ENCODE assay signal across 21 cellular contexts in genomic region chr10:26221571-26221970, GRCh38. TPM values are rescaled to one million over a fixed set of nuclear protein-coding genes. Genes with fewer than 3 reads are reported as not detected.
DNase-seq lines count a peak whose midpoint lies in the region; ATAC-seq and TF ChIP-seq lines count a peak whose summit lies in the region.
"Had no signal": no experiment of that assay in that cellular context is flagged by ENCODE, and none has a peak within 500 bp of the region (broad histone marks: within the 10 kb centered on the region; RNA-seq: fewer than 3 reads in every experiment).

No MANE protein-coding gene starts in this region.

- H3K4ac ChIP-seq in IMR-90 (ENCODE audit: low read depth, low read length) = no peak overlapping the region
- H3K4ac ChIP-seq in neuronal stem cell (ENCODE audit: low read length) = no peak overlapping the region

- H3K4me3 ChIP-seq in IMR-90 (ENCODE audit: insufficient read depth, low read depth, low read length) = no peak overlapping the region
- no peak overlapping the region for H3K4me3 ChIP-seq in endodermal cell (ENCODE audit: low read length)
- no peak overlapping the region for H3K4me3 ChIP-seq in neuronal stem cell (ENCODE audit: low read length in 2 of 2)
- no peak overlapping the region for H3K4me3 ChIP-seq in spleen
- H3K4me3 ChIP-seq: HAP-1, SK-N-MC had no signal

- H2AK9ac ChIP-seq in IMR-90 (replicated peaks; ENCODE audit: low read depth, low read length, poor library complexity) = no peak overlapping the region

- H2BK120ac ChIP-seq in IMR-90 (ENCODE audit: low read depth, low read length) (no peak overlapping the region), neuronal stem cell (ENCODE audit: low read depth, low read length) (no peak overlapping the region)

- H3K9me1 ChIP-seq in IMR-90 (ENCODE audit: insufficient read depth, low read length) = no peaks in the 10 kb centered on the region

- no peak overlapping the region for H2BK20ac ChIP-seq in IMR-90 (ENCODE audit: low read depth, low read length)

- H3K79me1 ChIP-seq in IMR-90 (ENCODE audit: low read depth in 1 of 2, low read length in 2 of 2) (no peaks in the 10 kb centered on the region), neuronal stem cell (ENCODE audit: low read depth, low read length) (no peaks in the 10 kb centered on the region)

- 14% methylated on average over 8 of the region's 8 CpGs; no CpG with 5 or more reads in 1 of the 2 experiments for WGBS in IMR-90 (ENCODE audit: extremely low coverage in 2 of 2, insufficient read length in 1 of 2), 2 experiments
- WGBS in endodermal cell (ENCODE audit: insufficient coverage in 1 of 2, insufficient read length in 1 of 2), 2 experiments = 78 to 83% methylated on average over 7 to 8 of the region's 8 CpGs
- WGBS in neuronal stem cell (ENCODE audit: extremely low coverage in 2 of 2, insufficient read length in 2 of 2, insufficient replicate concordance in 1 of 2), 2 donors = no CpG with 5 or more reads among the region's 8 CpGs
- WGBS in spleen, 5 donors = 19 to 40% (median 30%) methylated on average over 5 to 8 of the region's 8 CpGs

- H3K27ac Mint-ChIP-seq in endodermal cell = no peak overlapping the region
- H3K27ac Mint-ChIP-seq: T-cell had no signal

- peaks cover 5% of the 10 kb centered on the region for H3K27me3 Mint-ChIP-seq in endodermal cell (ENCODE audit: insufficient read depth)

- H3K4me1 ChIP-seq in IMR-90 (ENCODE audit: control insufficient read depth, insufficient read depth, low read length) (no peaks in the 10 kb centered on the region), endodermal cell (ENCODE audit: control insufficient read depth, insufficient read depth, low read length) (peaks cover 24% of the 10 kb centered on the region), neuronal stem cell (ENCODE audit: control insufficient read depth in 2 of 2, insufficient read depth in 1 of 2, low read depth in 1 of 2, low read length in 2 of 2) (peaks cover 0 to 5% of the 10 kb centered on the region in 2 donors), spleen (peaks cover 7 to 22% (median 17%) of the 10 kb centered on the region in 6 donors)
- H3K4me1 ChIP-seq: HAP-1 had no signal

- H2BK5ac ChIP-seq in IMR-90 (ENCODE audit: low read depth, low read length, poor library complexity, severe bottlenecking) = no peak overlapping the region
- no peak overlapping the region for H2BK5ac ChIP-seq in neuronal stem cell (ENCODE audit: low read length)

- TF ChIP-seq POLR2A in IMR-90 (IDR thresholded peaks at IDR 0.05; ENCODE audit: low read depth, low read length) = no peak
- TF ChIP-seq POLR2A in spleen (IDR thresholded peaks at IDR 0.05) = no peak

- no peaks in the 10 kb centered on the region for H3K36me3 ChIP-seq in IMR-90 (ENCODE audit: control insufficient read depth, insufficient read depth, low read length)
- no peaks in the 10 kb centered on the region for H3K36me3 ChIP-seq in endodermal cell (ENCODE audit: control insufficient read depth, insufficient read depth, low read length)
- H3K36me3 ChIP-seq in neuronal stem cell (replicated peaks in 1 of 2; ENCODE audit: control insufficient read depth in 2 of 2, insufficient read depth in 2 of 2, low read length in 2 of 2) = no peaks in the 10 kb centered on the region
- H3K36me3 ChIP-seq in spleen = no peaks in the 10 kb centered on the region
- H3K36me3 ChIP-seq: HAP-1 had no signal

- no peak overlapping the region for H4K91ac ChIP-seq in IMR-90 (ENCODE audit: insufficient read depth, low read depth, low read length)
- H4K91ac ChIP-seq in neuronal stem cell (ENCODE audit: low read depth, low read length, poor library complexity) = no peak overlapping the region

- no peak for TF ChIP-seq CTCF in IMR-90 (conservative IDR thresholded peaks at IDR 0.05; ENCODE audit: low read depth, low read length)
- no peak for TF ChIP-seq CTCF in endodermal cell (conservative IDR thresholded peaks at IDR 0.05)
- TF ChIP-seq CTCF in spleen (IDR thresholded peaks at IDR 0.05 in 8 of 11, conservative IDR thresholded peaks at IDR 0.05 in 3 of 11) = no peak

- H3K4me3 Mint-ChIP-seq in endodermal cell = no peak overlapping the region
- H3K4me3 Mint-ChIP-seq: T-cell had no signal

- H4K5ac ChIP-seq in IMR-90 (ENCODE audit: low read depth, low read length) = no peak overlapping the region

- H3K9ac ChIP-seq in IMR-90 (ENCODE audit: low read depth, low read length) (no peak overlapping the region), endodermal cell (ENCODE audit: extremely low read depth, low read length, poor library complexity, severe bottlenecking) (no peak overlapping the region), neuronal stem cell (ENCODE audit: low read depth, low read length, poor library complexity) (no peak overlapping the region)

- H3K27me3 ChIP-seq in IMR-90 (ENCODE audit: control insufficient read depth, insufficient read depth, low read length) = no peaks in the 10 kb centered on the region; the same call in 1 of the 2 replicates
- peaks cover 48% of the 10 kb centered on the region for H3K27me3 ChIP-seq in endodermal cell (ENCODE audit: control insufficient read depth, insufficient read depth, low read length, poor library complexity, severe bottlenecking)
- H3K27me3 ChIP-seq in neuronal stem cell (ENCODE audit: control insufficient read depth in 3 of 3, insufficient read depth in 3 of 3, low read depth in 1 of 3, low read length in 3 of 3) = peaks cover 14 to 73% (median 48%) of the 10 kb centered on the region in 3 experiments
- peaks cover 8 to 94% (median 62%) of the 10 kb centered on the region in 7 donors for H3K27me3 ChIP-seq in spleen (replicated peaks in 1 of 7)

- CTCF ChIA-PET in IMR-90 (lab: Yijun Ruan, JAX) = no interaction called here

- no peak overlapping the region for H3K18ac ChIP-seq in IMR-90 (ENCODE audit: low read depth, low read length)
- H3K18ac ChIP-seq in neuronal stem cell (ENCODE audit: low read length) = no peak overlapping the region

- H3K4me2 ChIP-seq in IMR-90 (ENCODE audit: low read depth, low read length) = no peak overlapping the region
- H3K4me2 ChIP-seq in neuronal stem cell (ENCODE audit: insufficient read depth, low read length, poor library complexity, severe bottlenecking) = no peak overlapping the region

- in situ Hi-C loops in IMR-90 (cut with MboI; ENCODE audit: low sequenced_read_pairs) = no loop called here

- POLR2A ChIA-PET in IMR-90 (lab: Charles Lee; ENCODE audit: unreplicated experiment) = no interaction called here

- BruUV-seq in IMR-90 (replicated peaks; lab: Mats Ljungman, UMichigan) = no TSS peak

- H3K14ac ChIP-seq in IMR-90 (replicated peaks; ENCODE audit: low read depth, low read length) (no peak overlapping the region), neuronal stem cell (ENCODE audit: low read length) (peak overlapping the region; percentile 86)

- H4K8ac ChIP-seq in IMR-90 (ENCODE audit: low read depth in 2 of 2, low read length in 2 of 2) (no peak overlapping the region), neuronal stem cell (ENCODE audit: low read depth, low read length) (no peak overlapping the region)

- TF ChIP-seq RAD21 in IMR-90 (IDR thresholded peaks at IDR 0.05; ENCODE audit: low read length) = no peak

- no peak for ATAC-seq in IMR-90 (ENCODE audit: low read depth)
- no peak for ATAC-seq in HG02870 (IDR thresholded peaks at IDR 0.05; ENCODE audit: unreplicated experiment)
- ATAC-seq: T-cell had no signal

- H4K20me1 ChIP-seq in IMR-90 (ENCODE audit: insufficient read depth, low read length) = no peaks in the 10 kb centered on the region

- H3K9me3 ChIP-seq in IMR-90 (ENCODE audit: control insufficient read depth, insufficient read depth, low read length) (peaks cover 12% of the 10 kb centered on the region), endodermal cell (ENCODE audit: control insufficient read depth, low read length) (no peaks in the 10 kb centered on the region), neuronal stem cell (replicated peaks in 1 of 2; ENCODE audit: control insufficient read depth in 2 of 2, insufficient read depth in 1 of 2, low read depth in 1 of 2, low read length in 2 of 2) (no peaks in the 10 kb centered on the region), spleen (no peaks in the 10 kb centered on the region)
- H3K9me3 ChIP-seq: HAP-1 had no signal

- dilution Hi-C loops in IMR-90 (cut with HindIII; ENCODE audit: low sequenced_read_pairs, unreplicated experiment) = no loop called here

- no peak overlapping the region for H3K23ac ChIP-seq in IMR-90 (ENCODE audit: low read depth, low read length)
- H3K23ac ChIP-seq in neuronal stem cell (ENCODE audit: low read depth, low read length, poor library complexity) = no peak overlapping the region

- no peak overlapping the region for H2AK5ac ChIP-seq in IMR-90 (ENCODE audit: low read depth, low read length)
- H2AK5ac ChIP-seq in neuronal stem cell (ENCODE audit: low read depth, low read length) = no peak overlapping the region

- H3K4me1 Mint-ChIP-seq in endodermal cell = peaks cover 27% of the 10 kb centered on the region

- H2AFZ ChIP-seq in IMR-90 (replicated peaks; ENCODE audit: low read length, poor library complexity) = peak overlapping the region; percentile 4
- no peak overlapping the region for H2AFZ ChIP-seq in neuronal stem cell (ENCODE audit: low read length)

- H3K9me3 Mint-ChIP-seq in endodermal cell = no peaks in the 10 kb centered on the region
- H3K9me3 Mint-ChIP-seq: T-cell had no signal

- H2BK12ac ChIP-seq in neuronal stem cell (ENCODE audit: low read length) = peak overlapping the region; percentile 19

- no peak overlapping the region for H3K27ac ChIP-seq in IMR-90 (ENCODE audit: insufficient read depth, low read length)
- no peak overlapping the region for H3K27ac ChIP-seq in endodermal cell (ENCODE audit: low read depth, low read length)
- no peak overlapping the region for H3K27ac ChIP-seq in neuronal stem cell (replicated peaks; ENCODE audit: low read length)
- H3K27ac ChIP-seq in spleen = no peak overlapping the region
- H3K27ac ChIP-seq: C4-2B, SK-N-MC had no signal

- intact Hi-C loops in IMR-90 (cut with micrococcal nuclease) = no loop called here
- intact Hi-C loops in spleen (cut with DNase I; ENCODE audit: low total_unique reads) = no loop called here

- H3K36me3 Mint-ChIP-seq in endodermal cell (ENCODE audit: low read depth) = no peaks in the 10 kb centered on the region
- H3K36me3 Mint-ChIP-seq: T-cell had no signal

- DNase-seq in IMR-90 (no peak), NCI-H69 (lab: John Stamatoyannopoulos, UW) (peak; percentile 78), endodermal cell (peak; percentile 64), neuronal stem cell (ENCODE audit: low spot score) (no peak), spleen (no peak), NCI-H2107 (lab: John Stamatoyannopoulos, UW) (no peak)
- DNase-seq: ACHN, DMS79, MM.1S, NCI-H1105, NCI-H2171, NCI-H748 treated with DMSO at 0.1 percent for 48 hours, OCI-M1, Right ventricle myocardium superior, T-cell had no signal

- no peak overlapping the region for H2BK15ac ChIP-seq in IMR-90 (ENCODE audit: low read depth, low read length)
- H2BK15ac ChIP-seq in neuronal stem cell (ENCODE audit: low read length) = no peak overlapping the region

- no peak overlapping the region for H3K56ac ChIP-seq in IMR-90 (ENCODE audit: extremely low read depth, insufficient read depth, low read length)

RNA-seq across cellular contexts. Expression of gene GAD2, which starts 5.0 kb away (rescaled TPM):
- total RNA-seq in IMR-90 (2012; rRNA removed) (not detected in 2 replicates), endodermal cell (under 1 TPM in 1 of 2 donors, not detected in 1; 0.15 TPM), spleen (not detected)
- polyA plus RNA-seq in IMR-90 (2012; rRNA removed) (not detected in 2 replicates), spleen (not detected)
- polyA plus RNA-seq in IMR-90 (2012; cell fraction: cytosol; rRNA removed) = not detected in 2 replicates
- not detected in 2 replicates for polyA plus RNA-seq in IMR-90 (2012; cell fraction: nucleus; rRNA removed; ENCODE audit: low replicate concordance)
- polyA plus RNA-seq in endodermal cell (2013, experiment 1 of 2) = 1.9 TPM
- polyA plus RNA-seq in endodermal cell (2013, experiment 2 of 2) = 2.5 TPM
- polyA plus RNA-seq in neuronal stem cell (2013, experiment 1 of 2) = 0.40 TPM
- 0.51 TPM for polyA plus RNA-seq in neuronal stem cell (2013, experiment 2 of 2)
- total RNA-seq: LHCN-M2, NCI-H460, Right ventricle myocardium superior, T-cell had no signal

Comparison
In these comparisons a context has a peak if more than half of its experiments do, and no peak if none do; other contexts are left out.
1. DNase-seq: peak in NCI-H69 (single experiment) and endodermal cell (single experiment); none in IMR-90 (single experiment), neuronal stem cell (single experiment), spleen (single experiment) and NCI-H2107 (single experiment).